ENCODE assay signal across 9 cellular contexts in the genomic region with DNA sequence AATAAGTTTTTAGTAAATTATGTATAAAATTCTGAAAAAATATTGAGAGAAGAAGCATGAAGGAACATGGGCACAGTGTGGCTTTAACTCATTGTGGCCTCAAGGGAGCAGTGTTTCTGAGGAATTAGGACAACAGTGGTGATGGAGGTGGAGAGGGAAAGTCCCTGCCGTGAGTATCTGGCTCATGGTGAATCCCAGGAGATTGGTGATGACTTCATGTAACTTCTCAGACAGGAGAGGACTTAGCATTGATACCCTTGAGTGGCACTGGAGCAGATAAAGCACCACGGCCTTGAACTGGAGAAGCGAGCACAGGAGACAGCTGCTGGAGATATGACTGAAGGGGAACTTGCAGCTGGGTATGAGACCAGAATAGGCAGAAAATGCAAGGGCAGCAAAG. TPM values are rescaled to one million over a fixed set of nuclear protein-coding genes. Genes with fewer than 3 reads are reported as not detected.
A peak's percentile ranks its signal among the peaks of the same experiment; 100 is the strongest.
DNase-seq lines count a peak whose midpoint lies in the region; ATAC-seq and TF ChIP-seq lines count a peak whose summit lies in the region.
"Had no signal": no experiment of that assay in that cellular context is flagged by ENCODE, and none has a peak within 500 bp of the region (broad histone marks: within the 10 kb centered on the region; RNA-seq: fewer than 3 reads in every experiment).

No MANE protein-coding gene starts in this region.

- H3K36me3 ChIP-seq in heart left ventricle: no peaks in the 10 kb centered on the region

- TF ChIP-seq POLR2A in heart left ventricle (IDR thresholded peaks at IDR 0.05): no peak

- H3K27ac ChIP-seq in heart left ventricle: no peak overlapping the region
- H3K27ac ChIP-seq: skin epidermis had no signal

- H3K9me3 ChIP-seq in heart left ventricle: no peaks in the 10 kb centered on the region

- WGBS in heart left ventricle, 4 donors: 10 to 14% (median 12%) methylated on average over 3 of the region's 3 CpGs

- DNase-seq in GM10266 (ENCODE audit: extremely low spot score) (peak; percentile 32), HS-5 (ENCODE audit: low read depth) (peak; percentile 36), islet precursor cell (peak; percentile 70), posterior vena cava (ENCODE audit: low spot score) (no peak), heart left ventricle (no peak)
- DNase-seq in activated naive CD4-positive, alpha-beta T cell treated with Interleukin-2 at 50 U/mL for 16 hours: no peak

- intact Hi-C loops in posterior vena cava (cut with DNase I): no loop called here
- intact Hi-C loops in heart left ventricle (cut with DNase I): no loop called here

- no peaks in the 10 kb centered on the region for H3K4me1 ChIP-seq in heart left ventricle

- no peaks in the 10 kb centered on the region for H3K27me3 ChIP-seq in heart left ventricle

- ATAC-seq in GM21717 (IDR thresholded peaks at IDR 0.05; ENCODE audit: unreplicated experiment) (peak; percentile 95), SK-N-SH treated with all-trans-retinoic acid at 6 μM for 48 hours (peak; percentile 100), heart left ventricle (no peak)

- TF ChIP-seq CTCF in GM10266 (IDR thresholded peaks at IDR 0.05; ENCODE audit: control insufficient read depth, insufficient read depth, low read depth, missing control alignments) (peak; percentile 38), heart left ventricle (IDR thresholded peaks at IDR 0.05) (peak in 2 of 12 donors; percentile 9 to 23)

- no peak overlapping the region for H3K4me3 ChIP-seq in heart left ventricle
- H3K4me3 ChIP-seq: skin epidermis had no signal

TF ChIP-seq in SK-N-SH treated with all-trans-retinoic acid at 6 μM for 48 hours, 23 proteins besides CTCF, POLR2A, EP300 and RAD21:
- TF ChIP-seq PPARA (CRISPR knock-in tag; IDR thresholded peaks at IDR 0.05; ENCODE audit: borderline replicate concordance) (no peak), TCF4 (CRISPR knock-in tag; IDR thresholded peaks at IDR 0.05; ENCODE audit: borderline replicate concordance) (no peak), ARNTL (CRISPR knock-in tag; IDR thresholded peaks at IDR 0.05; ENCODE audit: borderline replicate concordance, low read depth) (no peak), CSDC2 (CRISPR knock-in tag; IDR thresholded peaks at IDR 0.05) (no peak), ZNF565 (CRISPR knock-in tag; conservative IDR thresholded peaks at IDR 0.05; ENCODE audit: low read depth) (no peak), ZC3H10 (CRISPR knock-in tag; IDR thresholded peaks at IDR 0.05) (no peak), ZFP3 (CRISPR knock-in tag; IDR thresholded peaks at IDR 0.05) (no peak), TOX (CRISPR knock-in tag; IDR thresholded peaks at IDR 0.05; ENCODE audit: borderline replicate concordance) (no peak), ZNF70 (CRISPR knock-in tag; IDR thresholded peaks at IDR 0.05) (no peak), GLIS3 (CRISPR knock-in tag; IDR thresholded peaks at IDR 0.05) (no peak), BACH2 (CRISPR knock-in tag; IDR thresholded peaks at IDR 0.05; ENCODE audit: borderline replicate concordance) (no peak), SNAI2 (CRISPR knock-in tag; IDR thresholded peaks at IDR 0.05) (no peak)
- TF ChIP-seq, protein P1, sequence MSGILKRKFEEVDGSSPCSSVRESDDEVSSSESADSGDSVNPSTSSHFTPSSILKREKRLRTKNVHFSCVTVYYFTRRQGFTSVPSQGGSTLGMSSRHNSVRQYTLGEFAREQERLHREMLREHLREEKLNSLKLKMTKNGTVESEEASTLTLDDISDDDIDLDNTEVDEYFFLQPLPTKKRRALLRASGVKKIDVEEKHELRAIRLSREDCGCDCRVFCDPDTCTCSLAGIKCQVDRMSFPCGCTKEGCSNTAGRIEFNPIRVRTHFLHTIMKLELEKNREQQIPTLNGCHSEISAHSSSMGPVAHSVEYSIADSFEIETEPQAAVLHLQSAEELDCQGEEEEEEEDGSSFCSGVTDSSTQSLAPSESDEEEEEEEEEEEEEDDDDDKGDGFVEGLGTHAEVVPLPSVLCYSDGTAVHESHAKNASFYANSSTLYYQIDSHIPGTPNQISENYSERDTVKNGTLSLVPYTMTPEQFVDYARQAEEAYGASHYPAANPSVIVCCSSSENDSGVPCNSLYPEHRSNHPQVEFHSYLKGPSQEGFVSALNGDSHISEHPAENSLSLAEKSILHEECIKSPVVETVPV (CRISPR knock-in tag; IDR thresholded peaks at IDR 0.05): no peak
- TF ChIP-seq, protein P2, sequence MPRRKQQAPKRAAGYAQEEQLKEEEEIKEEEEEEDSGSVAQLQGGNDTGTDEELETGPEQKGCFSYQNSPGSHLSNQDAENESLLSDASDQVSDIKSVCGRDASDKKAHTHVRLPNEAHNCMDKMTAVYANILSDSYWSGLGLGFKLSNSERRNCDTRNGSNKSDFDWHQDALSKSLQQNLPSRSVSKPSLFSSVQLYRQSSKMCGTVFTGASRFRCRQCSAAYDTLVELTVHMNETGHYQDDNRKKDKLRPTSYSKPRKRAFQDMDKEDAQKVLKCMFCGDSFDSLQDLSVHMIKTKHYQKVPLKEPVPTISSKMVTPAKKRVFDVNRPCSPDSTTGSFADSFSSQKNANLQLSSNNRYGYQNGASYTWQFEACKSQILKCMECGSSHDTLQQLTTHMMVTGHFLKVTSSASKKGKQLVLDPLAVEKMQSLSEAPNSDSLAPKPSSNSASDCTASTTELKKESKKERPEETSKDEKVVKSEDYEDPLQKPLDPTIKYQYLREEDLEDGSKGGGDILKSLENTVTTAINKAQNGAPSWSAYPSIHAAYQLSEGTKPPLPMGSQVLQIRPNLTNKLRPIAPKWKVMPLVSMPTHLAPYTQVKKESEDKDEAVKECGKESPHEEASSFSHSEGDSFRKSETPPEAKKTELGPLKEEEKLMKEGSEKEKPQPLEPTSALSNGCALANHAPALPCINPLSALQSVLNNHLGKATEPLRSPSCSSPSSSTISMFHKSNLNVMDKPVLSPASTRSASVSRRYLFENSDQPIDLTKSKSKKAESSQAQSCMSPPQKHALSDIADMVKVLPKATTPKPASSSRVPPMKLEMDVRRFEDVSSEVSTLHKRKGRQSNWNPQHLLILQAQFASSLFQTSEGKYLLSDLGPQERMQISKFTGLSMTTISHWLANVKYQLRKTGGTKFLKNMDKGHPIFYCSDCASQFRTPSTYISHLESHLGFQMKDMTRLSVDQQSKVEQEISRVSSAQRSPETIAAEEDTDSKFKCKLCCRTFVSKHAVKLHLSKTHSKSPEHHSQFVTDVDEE (CRISPR knock-in tag; IDR thresholded peaks at IDR 0.05): no peak
- TF ChIP-seq, protein P3, sequence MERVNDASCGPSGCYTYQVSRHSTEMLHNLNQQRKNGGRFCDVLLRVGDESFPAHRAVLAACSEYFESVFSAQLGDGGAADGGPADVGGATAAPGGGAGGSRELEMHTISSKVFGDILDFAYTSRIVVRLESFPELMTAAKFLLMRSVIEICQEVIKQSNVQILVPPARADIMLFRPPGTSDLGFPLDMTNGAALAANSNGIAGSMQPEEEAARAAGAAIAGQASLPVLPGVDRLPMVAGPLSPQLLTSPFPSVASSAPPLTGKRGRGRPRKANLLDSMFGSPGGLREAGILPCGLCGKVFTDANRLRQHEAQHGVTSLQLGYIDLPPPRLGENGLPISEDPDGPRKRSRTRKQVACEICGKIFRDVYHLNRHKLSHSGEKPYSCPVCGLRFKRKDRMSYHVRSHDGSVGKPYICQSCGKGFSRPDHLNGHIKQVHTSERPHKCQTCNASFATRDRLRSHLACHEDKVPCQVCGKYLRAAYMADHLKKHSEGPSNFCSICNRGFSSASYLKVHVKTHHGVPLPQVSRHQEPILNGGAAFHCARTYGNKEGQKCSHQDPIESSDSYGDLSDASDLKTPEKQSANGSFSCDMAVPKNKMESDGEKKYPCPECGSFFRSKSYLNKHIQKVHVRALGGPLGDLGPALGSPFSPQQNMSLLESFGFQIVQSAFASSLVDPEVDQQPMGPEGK (CRISPR knock-in tag; IDR thresholded peaks at IDR 0.05; ENCODE audit: borderline replicate concordance): no peak
- TF ChIP-seq, protein P4, sequence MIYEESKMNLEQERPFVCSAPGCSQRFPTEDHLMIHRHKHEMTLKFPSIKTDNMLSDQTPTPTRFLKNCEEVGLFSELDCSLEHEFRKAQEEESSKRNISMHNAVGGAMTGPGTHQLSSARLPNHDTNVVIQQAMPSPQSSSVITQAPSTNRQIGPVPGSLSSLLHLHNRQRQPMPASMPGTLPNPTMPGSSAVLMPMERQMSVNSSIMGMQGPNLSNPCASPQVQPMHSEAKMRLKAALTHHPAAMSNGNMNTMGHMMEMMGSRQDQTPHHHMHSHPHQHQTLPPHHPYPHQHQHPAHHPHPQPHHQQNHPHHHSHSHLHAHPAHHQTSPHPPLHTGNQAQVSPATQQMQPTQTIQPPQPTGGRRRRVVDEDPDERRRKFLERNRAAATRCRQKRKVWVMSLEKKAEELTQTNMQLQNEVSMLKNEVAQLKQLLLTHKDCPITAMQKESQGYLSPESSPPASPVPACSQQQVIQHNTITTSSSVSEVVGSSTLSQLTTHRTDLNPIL (CRISPR knock-in tag; IDR thresholded peaks at IDR 0.05; ENCODE audit: low read depth): no peak
TF ChIP-seq in SK-N-SH treated with all-trans-retinoic acid at 6 μM for 48 hours: peak in this region for 0.

RNA-seq across cellular contexts. Expression of a gene that starts 35.0 kb away (rescaled TPM):
- under 1 TPM; 0.46 to 0.48 TPM for total RNA-seq in posterior vena cava
- under 1 TPM in 7 of 9 donors, not detected in 2; 0.05 to 0.19 (median 0.12) TPM for total RNA-seq in heart left ventricle
- under 1 TPM; 0.01 to 0.04 TPM for polyA plus RNA-seq in heart left ventricle

Comparison
In these comparisons a context has a peak if more than half of its experiments do, and no peak if none do; other contexts are left out.
1. DNase-seq: peak in GM10266 (single experiment), HS-5 (single experiment) and islet precursor cell (single experiment); none in activated naive CD4-positive, alpha-beta T cell treated with Interleukin-2 at 50 U/mL for 16 hours (single experiment), posterior vena cava (single experiment) and heart left ventricle (0 of 5).
2. ATAC-seq: peak in GM21717 (single experiment) and SK-N-SH treated with all-trans-retinoic acid at 6 μM for 48 hours (single experiment); none in heart left ventricle (0 of 4).